ENCODE assay signal across 13 cellular contexts in genomic region chr20:63259734-63260460, GRCh38.
"Had no signal": no experiment of that assay in that cellular context is flagged by ENCODE, and none has a peak within 500 bp of the region (broad histone marks: within the 10 kb centered on the region; RNA-seq: fewer than 3 reads in every experiment).

No MANE protein-coding gene starts in this region.

- H3K4me3 Mint-ChIP-seq: activated B cell treated with CpG ODN at 0.5 μM for 24 hours; activated CD8-positive, alpha-beta T cell treated with anti-CD3 and anti-CD28 coated beads for 36 hours; activated T-cell treated with anti-CD3 and anti-CD28 coated beads, Interleukin-2, amount 50 U/mL, for 4 hours; nephron progenitor cell; stimulated activated effector memory CD8-positive, alpha-beta T cell treated with anti-CD3 and anti-CD28 coated beads, Interleukin-12 subunit alpha, Interleukin-12 subunit beta, amount 100 ng/mL, for 72 hours had no signal

- ATAC-seq: activated CD8-positive, alpha-beta T cell treated with anti-CD3 and anti-CD28 coated beads for 36 hours; activated T-cell treated with anti-CD3 and anti-CD28 coated beads, Interleukin-2, amount 50 U/mL, for 4 hours; foreskin keratinocyte; left cardiac atrium; stimulated activated effector memory CD8-positive, alpha-beta T cell treated with anti-CD3 and anti-CD28 coated beads, Interleukin-12 subunit alpha, Interleukin-12 subunit beta, amount 100 ng/mL, for 72 hours had no signal

- H3K9me3 Mint-ChIP-seq: activated B cell treated with CpG ODN at 0.5 μM for 24 hours; activated CD8-positive, alpha-beta T cell treated with anti-CD3 and anti-CD28 coated beads for 36 hours; activated T-cell treated with anti-CD3 and anti-CD28 coated beads, Interleukin-2, amount 50 U/mL, for 4 hours; stimulated activated effector memory CD8-positive, alpha-beta T cell treated with anti-CD3 and anti-CD28 coated beads, Interleukin-12 subunit alpha, Interleukin-12 subunit beta, amount 100 ng/mL, for 72 hours had no signal

- H3K27ac Mint-ChIP-seq: activated B cell treated with CpG ODN at 0.5 μM for 24 hours; activated CD8-positive, alpha-beta T cell treated with anti-CD3 and anti-CD28 coated beads for 36 hours; nephron progenitor cell; stimulated activated effector memory CD8-positive, alpha-beta T cell treated with anti-CD3 and anti-CD28 coated beads, Interleukin-12 subunit alpha, Interleukin-12 subunit beta, amount 100 ng/mL, for 72 hours had no signal

- H3K36me3 Mint-ChIP-seq: stimulated activated effector memory CD8-positive, alpha-beta T cell treated with anti-CD3 and anti-CD28 coated beads, Interleukin-12 subunit alpha, Interleukin-12 subunit beta, amount 100 ng/mL, for 72 hours had no signal

- DNase-seq: activated B cell treated with CpG ODN at 0.5 μM for 24 hours; activated CD4-positive, alpha-beta T cell treated with anti-CD3 and anti-CD28 coated beads for 48 hours; activated CD8-positive, alpha-beta T cell treated with anti-CD3 and anti-CD28 coated beads for 36 hours; activated effector memory CD4-positive, alpha-beta T cell treated with Interleukin-2 at 50 U/mL for 16 hours; activated naive CD4-positive, alpha-beta T cell treated with anti-CD3 and anti-CD28 coated beads, Interleukin-2, amount 50 U/mL, for 16 hours; activated T-cell treated with anti-CD3 and anti-CD28 coated beads, Interleukin-2, amount 50 U/mL, for 4 hours; colonic mucosa; foreskin keratinocyte; left cardiac atrium; nephron progenitor cell; ovary; T-helper 2 cell had no signal
